Comparison of ENCODE assay signal across 8 cellular contexts in genomic region chr4:139266583-139267257, GRCh38. TPM values are rescaled to one million over a fixed set of nuclear protein-coding genes. Genes with fewer than 3 reads are reported as not detected.
A peak's percentile ranks its signal among the peaks of the same experiment; 100 is the strongest.
DNase-seq lines count a peak whose midpoint lies in the region; ATAC-seq and TF ChIP-seq lines count a peak whose summit lies in the region.

No MANE protein-coding gene starts in this region.

- H3K36me3 Mint-ChIP-seq in activated T-helper 1 cell treated with anti-CD3 and anti-CD28 coated beads, Interleukin-12 subunit alpha, Interleukin-12 subunit beta, Interleukin-2, Interleukin-4 antibody, amounts not matched to agents 30 ng/mL and 10 ng/mL and 1 ng/mL, durations not matched to agents 14 hours and 24 hours and 36 hours (ENCODE audit: low read depth), result no peaks in the 10 kb centered on the region

- no peaks in the 10 kb centered on the region for H3K9me3 Mint-ChIP-seq in activated T-helper 1 cell treated with anti-CD3 and anti-CD28 coated beads, Interleukin-12 subunit alpha, Interleukin-12 subunit beta, Interleukin-2, Interleukin-4 antibody, amounts not matched to agents 30 ng/mL and 10 ng/mL and 1 ng/mL, durations not matched to agents 14 hours and 24 hours and 36 hours

- H3K27me3 ChIP-seq in thoracic aorta (replicated peaks; ENCODE audit: insufficient read depth), result no peaks in the 10 kb centered on the region

- intact Hi-C loops in activated T-helper 1 cell treated with anti-CD3 and anti-CD28 coated beads, Interleukin-12 subunit alpha, Interleukin-12 subunit beta, Interleukin-2, Interleukin-4 antibody, amounts not matched to agents 30 ng/mL and 10 ng/mL and 1 ng/mL, durations not matched to agents 14 hours and 24 hours and 36 hours (cut with micrococcal nuclease), result loop anchor here (1.0 to 10.0 kb wide), 9 partner anchors 13 to 1022 kb away; partner anchors contain the start of genes MAML3, NDUFC1, NOCT and SLC7A11

- peak; percentile 72 for DNase-seq in ACHN
- DNase-seq in activated T-helper 1 cell treated with anti-CD3 and anti-CD28 coated beads, Interleukin-12 subunit alpha, Interleukin-12 subunit beta, Interleukin-2, Interleukin-4 antibody, amounts not matched to agents 30 ng/mL and 10 ng/mL and 1 ng/mL, durations not matched to agents 14 hours and 24 hours and 36 hours (ENCODE audit: low spot score), result peak; percentile 70
- peak; percentile 55 for DNase-seq in fibroblast of pulmonary artery (ENCODE audit: low read depth)
- no peak for DNase-seq in omental fat pad (ENCODE audit: low spot score)
- no peak for DNase-seq in thoracic aorta (ENCODE audit: low spot score)

- peaks cover 23% of the 10 kb centered on the region for H3K27me3 Mint-ChIP-seq in activated T-helper 1 cell treated with anti-CD3 and anti-CD28 coated beads, Interleukin-12 subunit alpha, Interleukin-12 subunit beta, Interleukin-2, Interleukin-4 antibody, amounts not matched to agents 30 ng/mL and 10 ng/mL and 1 ng/mL, durations not matched to agents 14 hours and 24 hours and 36 hours (ENCODE audit: insufficient read depth)

- no peaks in the 10 kb centered on the region for H3K9me3 ChIP-seq in thoracic aorta

- ATAC-seq in GM18909 (IDR thresholded peaks at IDR 0.05; ENCODE audit: poor library complexity, unreplicated experiment) (peak; percentile 98), HG03135 (IDR thresholded peaks at IDR 0.05; ENCODE audit: unreplicated experiment) (peak; percentile 97), omental fat pad (ENCODE audit: low FRiP score) (peak; percentile 89), thoracic aorta (ENCODE audit: insufficient number of reproducible peaks, low FRiP score, low read depth) (no peak)

- peak overlapping the region; percentile 10 for H3K27ac Mint-ChIP-seq in activated T-helper 1 cell treated with anti-CD3 and anti-CD28 coated beads, Interleukin-12 subunit alpha, Interleukin-12 subunit beta, Interleukin-2, Interleukin-4 antibody, amounts not matched to agents 30 ng/mL and 10 ng/mL and 1 ng/mL, durations not matched to agents 14 hours and 24 hours and 36 hours

- peaks cover 21% of the 10 kb centered on the region for H3K4me1 Mint-ChIP-seq in activated T-helper 1 cell treated with anti-CD3 and anti-CD28 coated beads, Interleukin-12 subunit alpha, Interleukin-12 subunit beta, Interleukin-2, Interleukin-4 antibody, amounts not matched to agents 30 ng/mL and 10 ng/mL and 1 ng/mL, durations not matched to agents 14 hours and 24 hours and 36 hours (ENCODE audit: low read depth)

- H3K4me1 ChIP-seq in thoracic aorta (ENCODE audit: control insufficient read depth in 1 of 2, low read depth in 2 of 2), result peaks cover 4 to 7% of the 10 kb centered on the region in 2 donors

- TF ChIP-seq CTCF in fibroblast of pulmonary artery (IDR thresholded peaks at IDR 0.05; ENCODE audit: low read length, missing control alignments) (no peak), omental fat pad (IDR thresholded peaks at IDR 0.05) (no peak), thoracic aorta (IDR thresholded peaks at IDR 0.05) (no peak)

- peak overlapping the region; percentile 50 for H3K4me3 Mint-ChIP-seq in activated T-helper 1 cell treated with anti-CD3 and anti-CD28 coated beads, Interleukin-12 subunit alpha, Interleukin-12 subunit beta, Interleukin-2, Interleukin-4 antibody, amounts not matched to agents 30 ng/mL and 10 ng/mL and 1 ng/mL, durations not matched to agents 14 hours and 24 hours and 36 hours

- in situ Hi-C loops in ACHN (cut with HindIII; ENCODE audit: low pct_ligation_motif_present, low pct_unique_long_range_greater_than_20kb, low sequenced_read_pairs), result no loop called here

- H3K4me3 ChIP-seq in fibroblast of pulmonary artery (replicated peaks; ENCODE audit: low read depth, low read length) (peak overlapping the region; percentile 49), thoracic aorta (peak overlapping the region; percentile 62)

- H3K36me3 ChIP-seq in thoracic aorta, result no peaks in the 10 kb centered on the region

- H3K27ac ChIP-seq in thoracic aorta, result no peak overlapping the region

TF ChIP-seq in PFSK-1, 5 proteins besides CTCF, POLR2A, EP300 and RAD21:
- TF ChIP-seq, protein P1, sequence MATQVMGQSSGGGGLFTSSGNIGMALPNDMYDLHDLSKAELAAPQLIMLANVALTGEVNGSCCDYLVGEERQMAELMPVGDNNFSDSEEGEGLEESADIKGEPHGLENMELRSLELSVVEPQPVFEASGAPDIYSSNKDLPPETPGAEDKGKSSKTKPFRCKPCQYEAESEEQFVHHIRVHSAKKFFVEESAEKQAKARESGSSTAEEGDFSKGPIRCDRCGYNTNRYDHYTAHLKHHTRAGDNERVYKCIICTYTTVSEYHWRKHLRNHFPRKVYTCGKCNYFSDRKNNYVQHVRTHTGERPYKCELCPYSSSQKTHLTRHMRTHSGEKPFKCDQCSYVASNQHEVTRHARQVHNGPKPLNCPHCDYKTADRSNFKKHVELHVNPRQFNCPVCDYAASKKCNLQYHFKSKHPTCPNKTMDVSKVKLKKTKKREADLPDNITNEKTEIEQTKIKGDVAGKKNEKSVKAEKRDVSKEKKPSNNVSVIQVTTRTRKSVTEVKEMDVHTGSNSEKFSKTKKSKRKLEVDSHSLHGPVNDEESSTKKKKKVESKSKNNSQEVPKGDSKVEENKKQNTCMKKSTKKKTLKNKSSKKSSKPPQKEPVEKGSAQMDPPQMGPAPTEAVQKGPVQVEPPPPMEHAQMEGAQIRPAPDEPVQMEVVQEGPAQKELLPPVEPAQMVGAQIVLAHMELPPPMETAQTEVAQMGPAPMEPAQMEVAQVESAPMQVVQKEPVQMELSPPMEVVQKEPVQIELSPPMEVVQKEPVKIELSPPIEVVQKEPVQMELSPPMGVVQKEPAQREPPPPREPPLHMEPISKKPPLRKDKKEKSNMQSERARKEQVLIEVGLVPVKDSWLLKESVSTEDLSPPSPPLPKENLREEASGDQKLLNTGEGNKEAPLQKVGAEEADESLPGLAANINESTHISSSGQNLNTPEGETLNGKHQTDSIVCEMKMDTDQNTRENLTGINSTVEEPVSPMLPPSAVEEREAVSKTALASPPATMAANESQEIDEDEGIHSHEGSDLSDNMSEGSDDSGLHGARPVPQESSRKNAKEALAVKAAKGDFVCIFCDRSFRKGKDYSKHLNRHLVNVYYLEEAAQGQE (IDR thresholded peaks at IDR 0.05; ENCODE audit: insufficient read depth in 1 of 2, low read depth in 2 of 2, low read length in 2 of 2), result peak in 1 of 2 experiments; percentile 69; a peak in 2 of 4 replicates
- no peak for TF ChIP-seq POLR2AphosphoS5 (IDR thresholded peaks at IDR 0.05; ENCODE audit: low read depth, low read length)
- no peak for TF ChIP-seq TAF1 (IDR thresholded peaks at IDR 0.05; ENCODE audit: borderline replicate concordance, insufficient read depth, low read length)
- TF ChIP-seq SIN3A (IDR thresholded peaks at IDR 0.05; ENCODE audit: borderline replicate concordance, insufficient read depth, low read length), result peak; percentile 80; the same call in 1 of the 2 replicates
- peak; percentile 90 for TF ChIP-seq FOXP2 (optimal IDR thresholded peaks at IDR 0.05; ENCODE audit: borderline replicate concordance, extremely low read depth, extremely low read length, insufficient read depth)

RNA-seq across cellular contexts. Expression of gene MGARP, which starts 13.3 kb away (rescaled TPM):
- not detected for polyA plus RNA-seq in PFSK-1 (2012; ENCODE audit: insufficient read length, low read depth)
- total RNA-seq in activated T-helper 1 cell treated with anti-CD3 and anti-CD28 coated beads, Interleukin-12 subunit alpha, Interleukin-12 subunit beta, Interleukin-2, Interleukin-4 antibody, amounts not matched to agents 30 ng/mL and 10 ng/mL and 1 ng/mL, durations not matched to agents 14 hours and 24 hours and 36 hours, result 0.15 TPM in 1 of 2 replicates, not detected in the other
- total RNA-seq in omental fat pad (10 to 100 TPM in 1 of 4 donors, 1 to 10 TPM in 2, under 1 TPM in 1; 0.63 to 20.6 (median 7.5) TPM), thoracic aorta (1 to 10 TPM; 4.2 to 8.9 TPM)

RNA-seq across cellular contexts. Expression of gene NAA15, which starts 34.6 kb away (rescaled TPM):
- polyA plus RNA-seq in PFSK-1 (2012; ENCODE audit: insufficient read length, low read depth), result 10.6 TPM
- total RNA-seq in activated T-helper 1 cell treated with anti-CD3 and anti-CD28 coated beads, Interleukin-12 subunit alpha, Interleukin-12 subunit beta, Interleukin-2, Interleukin-4 antibody, amounts not matched to agents 30 ng/mL and 10 ng/mL and 1 ng/mL, durations not matched to agents 14 hours and 24 hours and 36 hours, result 104 and 110 TPM in 2 replicates
- total RNA-seq in omental fat pad (10 to 100 TPM; 25.7 to 70.9 (median 32.0) TPM), thoracic aorta (10 to 100 TPM; 24.4 to 41.0 TPM)

RNA-seq across cellular contexts. Expression of gene NDUFC1, which starts 35.6 kb away (rescaled TPM):
- polyA plus RNA-seq in PFSK-1 (2012; ENCODE audit: insufficient read length, low read depth), result 60.7 TPM
- total RNA-seq in activated T-helper 1 cell treated with anti-CD3 and anti-CD28 coated beads, Interleukin-12 subunit alpha, Interleukin-12 subunit beta, Interleukin-2, Interleukin-4 antibody, amounts not matched to agents 30 ng/mL and 10 ng/mL and 1 ng/mL, durations not matched to agents 14 hours and 24 hours and 36 hours, result 53.1 and 54.5 TPM in 2 replicates
- total RNA-seq in omental fat pad (10 to 100 TPM; 23.9 to 34.5 (median 29.7) TPM), thoracic aorta (10 to 100 TPM; 12.3 to 16.4 TPM)

Comparison
In these comparisons a context has a peak if more than half of its experiments do, and no peak if none do; other contexts are left out.
1. DNase-seq: peak in ACHN (single experiment), activated T-helper 1 cell treated with anti-CD3 and anti-CD28 coated beads, Interleukin-12 subunit alpha, Interleukin-12 subunit beta, Interleukin-2, Interleukin-4 antibody, amounts not matched to agents 30 ng/mL and 10 ng/mL and 1 ng/mL, durations not matched to agents 14 hours and 24 hours and 36 hours (single experiment) and fibroblast of pulmonary artery (single experiment); none in omental fat pad (single experiment) and thoracic aorta (single experiment).